In genomic region chr17:18257747-18258355, GRCh38 we compare ENCODE assay signal across 8 cellular contexts. TPM values are rescaled to one million over a fixed set of nuclear protein-coding genes. Genes with fewer than 3 reads are reported as not detected.
A peak's percentile ranks its signal among the peaks of the same experiment; 100 is the strongest.
DNase-seq lines count a peak whose midpoint lies in the region; ATAC-seq and TF ChIP-seq lines count a peak whose summit lies in the region.

No MANE protein-coding gene starts in this region.

- H3K23ac ChIP-seq in mesenchymal stem cell (ENCODE audit: low read length in 2 of 2) = peak overlapping the region in 1 of 2 experiments; percentile 81

- H2BK15ac ChIP-seq in mesenchymal stem cell (ENCODE audit: low read depth, poor library complexity, severe bottlenecking) = no peak overlapping the region

- H3K4me2 ChIP-seq in mesenchymal stem cell (ENCODE audit: low read length, poor library complexity, severe bottlenecking) = peak overlapping the region; percentile 90

- H3K27me3 ChIP-seq in Caco-2 (replicated peaks; ENCODE audit: control insufficient read depth, insufficient read depth, low read length) (no peaks in the 10 kb centered on the region), H7 (ENCODE audit: control insufficient read depth, insufficient read depth, low read length) (no peaks in the 10 kb centered on the region), mesenchymal stem cell (ENCODE audit: control insufficient read depth in 1 of 2, insufficient read depth in 1 of 2, low read length in 2 of 2) (no peaks in the 10 kb centered on the region)

- peak; percentile 24 for ATAC-seq in activated CD8-positive, alpha-beta memory T cell treated with anti-CD3 and anti-CD28 coated beads, Interleukin-2, amount 10 ng/mL, durations not matched to agents 7 days and 5 days
- peak; percentile 67 for ATAC-seq in stimulated activated effector memory CD8-positive, alpha-beta T cell treated with anti-CD3 and anti-CD28 coated beads, Interleukin-12 subunit alpha, Interleukin-12 subunit beta, amount 100 ng/mL, for 72 hours

- H3K4me1 ChIP-seq in Caco-2 (peaks cover 31% of the 10 kb centered on the region), mesenchymal stem cell (ENCODE audit: control insufficient read depth, insufficient read depth, low read depth, low read length) (peaks cover 48% of the 10 kb centered on the region)

- H3K4me1 Mint-ChIP-seq in Caco-2 (ENCODE audit: low read depth, unreplicated experiment) = peaks cover 4% of the 10 kb centered on the region
- H3K4me1 Mint-ChIP-seq in activated CD8-positive, alpha-beta memory T cell treated with anti-CD3 and anti-CD28 coated beads, Interleukin-2, amount 10 ng/mL, durations not matched to agents 7 days and 5 days = peaks cover 42% of the 10 kb centered on the region
- peaks cover 15% of the 10 kb centered on the region for H3K4me1 Mint-ChIP-seq in endothelial cell (ENCODE audit: unreplicated experiment)
- peaks cover 41% of the 10 kb centered on the region for H3K4me1 Mint-ChIP-seq in stimulated activated effector memory CD8-positive, alpha-beta T cell treated with anti-CD3 and anti-CD28 coated beads, Interleukin-12 subunit alpha, Interleukin-12 subunit beta, amount 100 ng/mL, for 72 hours

- peak overlapping the region in 1 of 2 experiments; percentile 69 for H2BK12ac ChIP-seq in mesenchymal stem cell (ENCODE audit: low read length in 2 of 2)

- BruUV-seq in Caco-2 (replicated peaks; lab: Mats Ljungman, UMichigan) = TSS peak; percentile 14

- H3K9me3 Mint-ChIP-seq in Caco-2 (ENCODE audit: unreplicated experiment) = no peaks in the 10 kb centered on the region
- H3K9me3 Mint-ChIP-seq in activated CD8-positive, alpha-beta memory T cell treated with anti-CD3 and anti-CD28 coated beads, Interleukin-2, amount 10 ng/mL, durations not matched to agents 7 days and 5 days (ENCODE audit: low read depth) = no peaks in the 10 kb centered on the region
- no peaks in the 10 kb centered on the region for H3K9me3 Mint-ChIP-seq in endothelial cell (ENCODE audit: unreplicated experiment)
- H3K9me3 Mint-ChIP-seq in stimulated activated effector memory CD8-positive, alpha-beta T cell treated with anti-CD3 and anti-CD28 coated beads, Interleukin-12 subunit alpha, Interleukin-12 subunit beta, amount 100 ng/mL, for 72 hours = no peaks in the 10 kb centered on the region

- H3K36me3 Mint-ChIP-seq in Caco-2 (ENCODE audit: insufficient read depth, unreplicated experiment) = peaks cover 52% of the 10 kb centered on the region
- peaks cover 18% of the 10 kb centered on the region for H3K36me3 Mint-ChIP-seq in activated CD8-positive, alpha-beta memory T cell treated with anti-CD3 and anti-CD28 coated beads, Interleukin-2, amount 10 ng/mL, durations not matched to agents 7 days and 5 days
- H3K36me3 Mint-ChIP-seq in endothelial cell (ENCODE audit: low read depth, unreplicated experiment) = peaks cover 8% of the 10 kb centered on the region
- H3K36me3 Mint-ChIP-seq in stimulated activated effector memory CD8-positive, alpha-beta T cell treated with anti-CD3 and anti-CD28 coated beads, Interleukin-12 subunit alpha, Interleukin-12 subunit beta, amount 100 ng/mL, for 72 hours = peaks cover 51% of the 10 kb centered on the region

- H3K4ac ChIP-seq in mesenchymal stem cell (ENCODE audit: low read depth in 1 of 2, low read length in 2 of 2) = peak overlapping the region; percentile 81 to 91

- intact Hi-C loops in Caco-2 (cut with micrococcal nuclease; ENCODE audit: unreplicated experiment) = loop anchor here (1.0 to 5.0 kb wide), 2 partner anchors 10 to 76 kb away; partner anchors contain the start of gene ALKBH5

- H2AK5ac ChIP-seq in mesenchymal stem cell (ENCODE audit: low read length, severe bottlenecking) = no peak overlapping the region

- TF ChIP-seq CTCF in Caco-2 (IDR thresholded peaks at IDR 0.05; ENCODE audit: insufficient read depth in 1 of 2, low read depth in 1 of 2, low read length in 1 of 2, severe bottlenecking in 1 of 2, unreplicated experiment in 1 of 2) = no peak
- no peak for TF ChIP-seq CTCF in endothelial cell (IDR thresholded peaks at IDR 0.05; ENCODE audit: unreplicated experiment)

- H2BK120ac ChIP-seq in mesenchymal stem cell (ENCODE audit: low read depth, low read length) = peak overlapping the region; percentile 39

- DNase-seq in Caco-2 = peak; percentile 77 to 83
- DNase-seq in H7 = peak; percentile 93
- DNase-seq in NCI-H460 (ENCODE audit: extremely low read depth, low read depth) = peak; percentile 74
- peak; percentile 71 for DNase-seq in activated CD8-positive, alpha-beta memory T cell treated with anti-CD3 and anti-CD28 coated beads, Interleukin-2, amount 10 ng/mL, durations not matched to agents 7 days and 5 days
- DNase-seq in endothelial cell (ENCODE audit: low spot score) = peak; percentile 67
- DNase-seq in mesenchymal stem cell = peak; percentile 86
- peak; percentile 43 to 82 for DNase-seq in stimulated activated effector memory CD8-positive, alpha-beta T cell treated with anti-CD3 and anti-CD28 coated beads, Interleukin-12 subunit alpha, Interleukin-12 subunit beta, amount 100 ng/mL, for 72 hours (ENCODE audit: low spot score in 2 of 2)
- DNase-seq in GF-D8 (lab: John Stamatoyannopoulos, UW) = no peak

- POLR2A ChIA-PET in Caco-2 (lab: Charles Lee) = no interaction called here

- H4K8ac ChIP-seq in mesenchymal stem cell (ENCODE audit: low read length) = peak overlapping the region; percentile 85

- peak overlapping the region; percentile 86 for H2BK5ac ChIP-seq in mesenchymal stem cell (ENCODE audit: low read depth, low read length, poor library complexity, severe bottlenecking)

- peak overlapping the region; percentile 95 for H3K9ac ChIP-seq in mesenchymal stem cell (ENCODE audit: low read length)

- peak overlapping the region; percentile 91 for H3K4me3 ChIP-seq in Caco-2 (ENCODE audit: low read depth, low read length)
- peak overlapping the region; percentile 92 for H3K4me3 ChIP-seq in H7 (ENCODE audit: insufficient read depth, low read depth, low read length)
- H3K4me3 ChIP-seq in mesenchymal stem cell (ENCODE audit: insufficient read depth in 1 of 2, low read depth in 1 of 2, low read length in 2 of 2) = peak overlapping the region; percentile 89 to 91

- H4K91ac ChIP-seq in mesenchymal stem cell (ENCODE audit: low read length) = peak overlapping the region; percentile 0

- H3K14ac ChIP-seq in mesenchymal stem cell (ENCODE audit: low read length in 2 of 2) = peak overlapping the region in 1 of 2 experiments; percentile 93

- peak overlapping the region; percentile 84 to 88 for H3K18ac ChIP-seq in mesenchymal stem cell (ENCODE audit: low read depth in 1 of 2, low read length in 2 of 2)

- H3K79me1 ChIP-seq in mesenchymal stem cell (replicated peaks; ENCODE audit: low read length, poor library complexity, severe bottlenecking) = peaks cover 35% of the 10 kb centered on the region

- H3K36me3 ChIP-seq in Caco-2 (ENCODE audit: control insufficient read depth, insufficient read depth, low read length) (peaks cover 3% of the 10 kb centered on the region), H7 (replicated peaks; ENCODE audit: control insufficient read depth, insufficient read depth, low read length) (peaks cover 20% of the 10 kb centered on the region), mesenchymal stem cell (ENCODE audit: control insufficient read depth in 1 of 2, insufficient read depth in 2 of 2, low read depth in 1 of 2, low read length in 2 of 2) (peaks cover 43 to 46% of the 10 kb centered on the region in 2 experiments)

- peak overlapping the region; percentile 95 for H3K4me3 Mint-ChIP-seq in Caco-2 (ENCODE audit: unreplicated experiment)
- H3K4me3 Mint-ChIP-seq in activated CD8-positive, alpha-beta memory T cell treated with anti-CD3 and anti-CD28 coated beads, Interleukin-2, amount 10 ng/mL, durations not matched to agents 7 days and 5 days = peak overlapping the region; percentile 98
- peak overlapping the region; percentile 97 for H3K4me3 Mint-ChIP-seq in endothelial cell (ENCODE audit: unreplicated experiment)
- peak overlapping the region; percentile 98 for H3K4me3 Mint-ChIP-seq in stimulated activated effector memory CD8-positive, alpha-beta T cell treated with anti-CD3 and anti-CD28 coated beads, Interleukin-12 subunit alpha, Interleukin-12 subunit beta, amount 100 ng/mL, for 72 hours

- H3K27ac ChIP-seq in mesenchymal stem cell (ENCODE audit: low read length, poor library complexity, severe bottlenecking) = peak overlapping the region; percentile 94

- CTCF ChIA-PET in Caco-2 (lab: Charles Lee) = interaction anchor here (1.0 kb wide), 1 partner anchor 57 kb away, joined by 3 read pairs; the partner anchor contains the start of gene TOP3A
- CTCF ChIA-PET in activated CD8-positive, alpha-beta memory T cell treated with anti-CD3 and anti-CD28 coated beads, Interleukin-2, amount 10 ng/mL, durations not matched to agents 7 days and 5 days (lab: Charles Lee) = interaction anchor here (1.1 to 2.5 kb wide), 3 partner anchors 9 to 35 kb away, joined by 3 to 5 read pairs (median 5); no protein-coding TSS in a partner anchor

- H2AFZ ChIP-seq in mesenchymal stem cell (ENCODE audit: low read depth, low read length) = peak overlapping the region; percentile 58

- H3K27me3 Mint-ChIP-seq in Caco-2 (ENCODE audit: insufficient read depth, unreplicated experiment) (no peaks in the 10 kb centered on the region), endothelial cell (ENCODE audit: unreplicated experiment) (peaks cover 8% of the 10 kb centered on the region)
- H3K27me3 Mint-ChIP-seq in activated CD8-positive, alpha-beta memory T cell treated with anti-CD3 and anti-CD28 coated beads, Interleukin-2, amount 10 ng/mL, durations not matched to agents 7 days and 5 days = no peaks in the 10 kb centered on the region

- H3K27ac Mint-ChIP-seq in Caco-2 (ENCODE audit: unreplicated experiment) = peak overlapping the region; percentile 81
- peak overlapping the region; percentile 88 for H3K27ac Mint-ChIP-seq in activated CD8-positive, alpha-beta memory T cell treated with anti-CD3 and anti-CD28 coated beads, Interleukin-2, amount 10 ng/mL, durations not matched to agents 7 days and 5 days
- H3K27ac Mint-ChIP-seq in endothelial cell (ENCODE audit: unreplicated experiment) = peak overlapping the region; percentile 89
- H3K27ac Mint-ChIP-seq in stimulated activated effector memory CD8-positive, alpha-beta T cell treated with anti-CD3 and anti-CD28 coated beads, Interleukin-12 subunit alpha, Interleukin-12 subunit beta, amount 100 ng/mL, for 72 hours = peak overlapping the region; percentile 97

- 1% methylated on average over 21 of the region's 22 CpGs for WGBS in mesenchymal stem cell

- H3K9me3 ChIP-seq in Caco-2 (no peaks in the 10 kb centered on the region), mesenchymal stem cell (ENCODE audit: control insufficient read depth, low read length) (no peaks in the 10 kb centered on the region)

RNA-seq across cellular contexts. Expression of gene FLII, which starts 0.7 kb away (rescaled TPM):
- 343 and 392 TPM in 2 replicates for total RNA-seq in Caco-2 (2022)
- total RNA-seq in H7 (2014; rRNA removed; shearing (Covaris generic)) = 199 and 225 TPM in 2 replicates
- total RNA-seq in NCI-H460 (2014; rRNA removed; shearing (Covaris generic)) = 175 and 179 TPM in 2 replicates
- 162 and 221 TPM in 2 replicates for polyA plus RNA-seq in NCI-H460 (2014; cell fraction: nucleus; rRNA removed)
- total RNA-seq in activated CD8-positive, alpha-beta memory T cell treated with anti-CD3 and anti-CD28 coated beads, Interleukin-2, amount 10 ng/mL, durations not matched to agents 7 days and 5 days = 100 to 1,000 TPM; 338 to 357 TPM
- total RNA-seq in endothelial cell (ENCODE audit: unreplicated experiment) = 355 TPM
- 181 TPM for polyA plus RNA-seq in mesenchymal stem cell (2013, experiment 1 of 2)
- polyA plus RNA-seq in mesenchymal stem cell (2013, experiment 2 of 2) = 174 TPM

RNA-seq across cellular contexts. Expression of gene MIEF2, which starts 2.6 kb away (rescaled TPM):
- total RNA-seq in Caco-2 (2022) (22.3 and 22.8 TPM in 2 replicates), endothelial cell (ENCODE audit: unreplicated experiment) (11.6 TPM)
- total RNA-seq in H7 (2014; rRNA removed; shearing (Covaris generic)) = 16.2 and 17.3 TPM in 2 replicates
- total RNA-seq in NCI-H460 (2014; rRNA removed; shearing (Covaris generic)) = 5.2 and 5.3 TPM in 2 replicates
- polyA plus RNA-seq in NCI-H460 (2014; cell fraction: nucleus; rRNA removed) = 25.8 and 48.9 TPM in 2 replicates
- total RNA-seq in activated CD8-positive, alpha-beta memory T cell treated with anti-CD3 and anti-CD28 coated beads, Interleukin-2, amount 10 ng/mL, durations not matched to agents 7 days and 5 days = 1 to 10 TPM; 8.4 to 10.0 TPM
- polyA plus RNA-seq in mesenchymal stem cell (2013, experiment 1 of 2) = 3.5 TPM
- polyA plus RNA-seq in mesenchymal stem cell (2013, experiment 2 of 2) = 3.6 TPM

RNA-seq across cellular contexts. Expression of gene LLGL1, which starts 32.4 kb away (rescaled TPM):
- total RNA-seq in Caco-2 (2022) (39.5 and 41.3 TPM in 2 replicates), endothelial cell (ENCODE audit: unreplicated experiment) (57.2 TPM)
- 81.6 and 85.1 TPM in 2 replicates for total RNA-seq in H7 (2014; rRNA removed; shearing (Covaris generic))
- total RNA-seq in NCI-H460 (2014; rRNA removed; shearing (Covaris generic)) = 11.9 and 12.6 TPM in 2 replicates
- 30.3 and 34.6 TPM in 2 replicates for polyA plus RNA-seq in NCI-H460 (2014; cell fraction: nucleus; rRNA removed)
- total RNA-seq in activated CD8-positive, alpha-beta memory T cell treated with anti-CD3 and anti-CD28 coated beads, Interleukin-2, amount 10 ng/mL, durations not matched to agents 7 days and 5 days = 10 to 100 TPM; 23.8 to 24.8 TPM
- 13.5 TPM for polyA plus RNA-seq in mesenchymal stem cell (2013, experiment 1 of 2)
- 13.0 TPM for polyA plus RNA-seq in mesenchymal stem cell (2013, experiment 2 of 2)

RNA-seq across cellular contexts. Expression of gene TOP3A, which starts 56.9 kb away (rescaled TPM):
- total RNA-seq in Caco-2 (2022) (73.7 and 81.1 TPM in 2 replicates), endothelial cell (ENCODE audit: unreplicated experiment) (39.2 TPM)
- 36.7 and 48.0 TPM in 2 replicates for total RNA-seq in H7 (2014; rRNA removed; shearing (Covaris generic))
- 29.3 and 35.3 TPM in 2 replicates for total RNA-seq in NCI-H460 (2014; rRNA removed; shearing (Covaris generic))
- polyA plus RNA-seq in NCI-H460 (2014; cell fraction: nucleus; rRNA removed) = 38.3 and 73.9 TPM in 2 replicates
- 10 to 100 TPM; 75.9 to 78.4 TPM for total RNA-seq in activated CD8-positive, alpha-beta memory T cell treated with anti-CD3 and anti-CD28 coated beads, Interleukin-2, amount 10 ng/mL, durations not matched to agents 7 days and 5 days
- 12.8 TPM for polyA plus RNA-seq in mesenchymal stem cell (2013, experiment 1 of 2)
- 12.5 TPM for polyA plus RNA-seq in mesenchymal stem cell (2013, experiment 2 of 2)

RNA-seq across cellular contexts. Expression of gene SMCR8, which starts 57.2 kb away (rescaled TPM):
- total RNA-seq in Caco-2 (2022) (28.4 TPM in 2 replicates), endothelial cell (ENCODE audit: unreplicated experiment) (21.3 TPM)
- total RNA-seq in H7 (2014; rRNA removed; shearing (Covaris generic)) = 13.1 and 14.4 TPM in 2 replicates
- 17.1 and 19.9 TPM in 2 replicates for total RNA-seq in NCI-H460 (2014; rRNA removed; shearing (Covaris generic))
- polyA plus RNA-seq in NCI-H460 (2014; cell fraction: nucleus; rRNA removed) = 13.0 and 15.3 TPM in 2 replicates
- 10 to 100 TPM; 27.5 to 31.3 TPM for total RNA-seq in activated CD8-positive, alpha-beta memory T cell treated with anti-CD3 and anti-CD28 coated beads, Interleukin-2, amount 10 ng/mL, durations not matched to agents 7 days and 5 days
- polyA plus RNA-seq in mesenchymal stem cell (2013, experiment 1 of 2) = 10.0 TPM
- polyA plus RNA-seq in mesenchymal stem cell (2013, experiment 2 of 2) = 9.7 TPM
